In the genomic region with DNA sequence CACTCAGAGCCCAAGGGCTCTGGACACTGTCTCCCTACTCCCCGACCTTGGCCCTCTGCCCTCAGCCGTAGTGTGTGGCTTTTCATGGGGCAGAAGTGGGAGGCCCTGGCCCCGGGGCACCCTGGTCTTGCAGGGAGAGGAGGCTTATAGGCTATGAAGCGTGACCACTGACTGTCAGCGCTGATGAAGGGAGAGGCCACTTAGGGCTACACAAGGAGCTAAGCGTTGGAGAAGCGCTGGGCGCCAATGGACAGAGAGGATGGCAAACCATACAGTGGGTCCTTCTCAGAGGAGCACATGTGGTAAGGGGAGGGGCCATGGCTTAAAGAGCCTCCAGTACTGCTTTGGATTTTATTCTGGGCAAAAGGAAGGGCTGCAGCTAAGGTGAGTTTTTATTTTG, we compare ENCODE assay signal across 16 cellular contexts. TPM values are rescaled to one million over a fixed set of nuclear protein-coding genes. Genes with fewer than 3 reads are reported as not detected.
DNase-seq lines count a peak whose midpoint lies in the region; ATAC-seq, FAIRE-seq and TF ChIP-seq lines count a peak whose summit lies in the region.
"Had no signal": no experiment of that assay in that cellular context is flagged by ENCODE, and none has a peak within 500 bp of the region (broad histone marks: within the 10 kb centered on the region; RNA-seq: fewer than 3 reads in every experiment).

No MANE protein-coding gene starts in this region.

- H3K18ac ChIP-seq in neuronal stem cell (ENCODE audit: low read length), result peak overlapping the region; percentile 72

- H3K36me3 ChIP-seq in neuronal stem cell (replicated peaks in 1 of 2; ENCODE audit: control insufficient read depth in 2 of 2, insufficient read depth in 2 of 2, low read length in 2 of 2), result peaks cover 26% of the 10 kb centered on the region in 2 donors
- H3K36me3 ChIP-seq: upper lobe of left lung had no signal

- H3K4me3 ChIP-seq in neuronal stem cell (ENCODE audit: low read length in 2 of 2) (no peak overlapping the region), coronary artery (no peak overlapping the region)
- H3K4me3 ChIP-seq: upper lobe of left lung had no signal

- H4K8ac ChIP-seq in neuronal stem cell (ENCODE audit: low read depth, low read length), result no peak overlapping the region

- H3K27ac ChIP-seq in neuronal stem cell (replicated peaks; ENCODE audit: low read length) (no peak overlapping the region), coronary artery (no peak overlapping the region)
- H3K27ac ChIP-seq: KMS-11, upper lobe of left lung had no signal

- H2AK5ac ChIP-seq in neuronal stem cell (ENCODE audit: low read depth, low read length), result no peak overlapping the region

- no peak overlapping the region for H2BK120ac ChIP-seq in neuronal stem cell (ENCODE audit: low read depth, low read length)

- H2AFZ ChIP-seq in neuronal stem cell (ENCODE audit: low read length), result no peak overlapping the region

- H3K9me3 ChIP-seq in neuronal stem cell (replicated peaks in 1 of 2; ENCODE audit: control insufficient read depth in 2 of 2, insufficient read depth in 1 of 2, low read depth in 1 of 2, low read length in 2 of 2), result no peaks in the 10 kb centered on the region
- H3K9me3 ChIP-seq: upper lobe of left lung had no signal

- no peak overlapping the region for H3K9ac ChIP-seq in neuronal stem cell (ENCODE audit: low read depth, low read length, poor library complexity)
- H3K9ac ChIP-seq: KMS-11 had no signal

- H3K4ac ChIP-seq in neuronal stem cell (ENCODE audit: low read length), result no peak overlapping the region

- FAIRE-seq in RCC 7860 (lab: Jason Lieb, UNC), result peak; percentile 26

- peaks cover 20 to 27% of the 10 kb centered on the region in 2 donors for H3K4me1 ChIP-seq in neuronal stem cell (ENCODE audit: control insufficient read depth in 2 of 2, insufficient read depth in 1 of 2, low read depth in 1 of 2, low read length in 2 of 2)

- H2BK15ac ChIP-seq in neuronal stem cell (ENCODE audit: low read length), result no peak overlapping the region

- H3K4me2 ChIP-seq in neuronal stem cell (ENCODE audit: insufficient read depth, low read length, poor library complexity, severe bottlenecking), result no peak overlapping the region
- H3K4me2 ChIP-seq: KMS-11 had no signal

- peaks cover 0 to under 1% (median 0%) of the 10 kb centered on the region in 3 experiments for H3K27me3 ChIP-seq in neuronal stem cell (ENCODE audit: control insufficient read depth in 3 of 3, insufficient read depth in 3 of 3, low read depth in 1 of 3, low read length in 3 of 3)

- TF ChIP-seq CTCF in coronary artery (IDR thresholded peaks at IDR 0.05), result no peak

- ATAC-seq in activated CD4-positive, CD25-positive, alpha-beta regulatory T cell treated with anti-CD3 and anti-CD28 coated beads, Interleukin-2, amount 50 U/mL, for 24 hours, result no peak

- H3K79me1 ChIP-seq in neuronal stem cell (ENCODE audit: low read depth, low read length), result peaks cover 3% of the 10 kb centered on the region

- no peak overlapping the region for H3K14ac ChIP-seq in neuronal stem cell (ENCODE audit: low read length)

- H4K91ac ChIP-seq in neuronal stem cell (ENCODE audit: low read depth, low read length, poor library complexity), result no peak overlapping the region

- no CpG with 5 or more reads among the region's 8 CpGs for WGBS in neuronal stem cell (ENCODE audit: extremely low coverage in 2 of 2, insufficient read length in 2 of 2, insufficient replicate concordance in 1 of 2), 2 donors

- DNase-seq in NCI-H1417 (lab: John Stamatoyannopoulos, UW) (peak; percentile 5 to 97 (median 53)), NCI-H1417 treated with DMSO at 0.1 percent for 48 hours (lab: John Stamatoyannopoulos, UW) (no peak), RCC 7860 (ENCODE audit: low spot score) (peak; percentile 42), neuronal stem cell (ENCODE audit: low spot score) (no peak), coronary artery (ENCODE audit: low spot score) (no peak)
- DNase-seq: 8988T; CD4-positive, alpha-beta memory T cell; cerebellar nuclear complex; foreskin melanocyte; GF-D8; mammary epithelial cell; NCI-H1694 treated with DMSO at 0.1 percent for 48 hours; stimulated activated CD4-positive, alpha-beta T cell treated with anti-CD3 and anti-CD28 coated beads, Interleukin-4, amount 100 ng/mL, for 4 hours; upper lobe of left lung had no signal

- no peak overlapping the region for H3K23ac ChIP-seq in neuronal stem cell (ENCODE audit: low read depth, low read length, poor library complexity)

- no peak overlapping the region for H2BK12ac ChIP-seq in neuronal stem cell (ENCODE audit: low read length)

- H2BK5ac ChIP-seq in neuronal stem cell (ENCODE audit: low read length), result no peak overlapping the region

RNA-seq across cellular contexts. Expression of a gene that starts 7.9 kb away (rescaled TPM):
- polyA plus RNA-seq in neuronal stem cell (2013, experiment 1 of 2), result 479 TPM
- 474 TPM for polyA plus RNA-seq in neuronal stem cell (2013, experiment 2 of 2)

RNA-seq across cellular contexts. Expression of a gene that starts 20.3 kb away (rescaled TPM):
- polyA plus RNA-seq in neuronal stem cell (2013, experiment 1 of 2), result 150 TPM
- polyA plus RNA-seq in neuronal stem cell (2013, experiment 2 of 2), result 143 TPM
- polyA plus RNA-seq: CD4-positive, alpha-beta memory T cell had no signal

RNA-seq across cellular contexts. Expression of a gene that starts 30.8 kb away (rescaled TPM):
- 48.9 TPM for polyA plus RNA-seq in neuronal stem cell (2013, experiment 1 of 2)
- 45.3 TPM for polyA plus RNA-seq in neuronal stem cell (2013, experiment 2 of 2)

RNA-seq across cellular contexts. Expression of a gene that starts 31.1 kb away (rescaled TPM):
- 32.9 TPM for polyA plus RNA-seq in neuronal stem cell (2013, experiment 1 of 2)
- polyA plus RNA-seq in neuronal stem cell (2013, experiment 2 of 2), result 33.3 TPM

RNA-seq across cellular contexts. Expression of a gene that starts 43.4 kb away (rescaled TPM):
- polyA plus RNA-seq in neuronal stem cell (2013, experiment 1 of 2), result 31.9 TPM
- polyA plus RNA-seq in neuronal stem cell (2013, experiment 2 of 2), result 30.3 TPM

Comparison
In these comparisons a context has a peak if more than half of its experiments do, and no peak if none do; other contexts are left out.
1. DNase-seq: peak in NCI-H1417 (3 of 3) and RCC 7860 (single experiment); none in NCI-H1417 treated with DMSO at 0.1 percent for 48 hours (single experiment), neuronal stem cell (single experiment) and coronary artery (single experiment).